ENCODE assay signal across 8 cellular contexts in genomic region chr19:48637449-48637947, GRCh38. TPM values are rescaled to one million over a fixed set of nuclear protein-coding genes. Genes with fewer than 3 reads are reported as not detected.
DNase-seq lines count a peak whose midpoint lies in the region; ATAC-seq and TF ChIP-seq lines count a peak whose summit lies in the region.

No MANE protein-coding gene starts in this region.

- ATAC-seq in HG03432 (IDR thresholded peaks at IDR 0.05; ENCODE audit: unreplicated experiment), result peak; percentile 75

- TF ChIP-seq CTCF in kidney epithelial cell (IDR thresholded peaks at IDR 0.05; ENCODE audit: insufficient read depth, low read length, poor library complexity, severe bottlenecking), result no peak

- peak overlapping the region; percentile 56 for H3K4me3 ChIP-seq in kidney epithelial cell (ENCODE audit: low read depth, low read length)

- DNase-seq in AG20443 (ENCODE audit: low spot score) (peak; percentile 94), GM19238 (ENCODE audit: insufficient read length, low spot score) (peak; percentile 94), NCI-H460 (ENCODE audit: extremely low read depth, low read depth) (peak; percentile 93), cerebellar nuclear complex (lab: John Stamatoyannopoulos, UW) (peak; percentile 97 to 99), kidney epithelial cell (ENCODE audit: low read depth) (peak; percentile 94)
- DNase-seq in activated CD4-positive, alpha-beta T cell treated with anti-CD3 and anti-CD28 coated beads for 1 hour, result peak; percentile 99
- DNase-seq in stimulated activated CD4-positive, alpha-beta T cell treated with anti-CD3 and anti-CD28 coated beads, Interleukin-15, amount 100 ng/mL, for 24 hours, result peak; percentile 99

- no peaks in the 10 kb centered on the region for H3K36me3 ChIP-seq in kidney epithelial cell (ENCODE audit: control insufficient read depth, insufficient read depth, low read length)

- peaks cover 3% of the 10 kb centered on the region for H3K27me3 ChIP-seq in kidney epithelial cell (ENCODE audit: control insufficient read depth, insufficient read depth, low read length)

RNA-seq across cellular contexts. Expression of gene DBP, which starts 0.3 kb away (rescaled TPM):
- total RNA-seq in NCI-H460 (2014; rRNA removed; shearing (Covaris generic)), result 3.0 and 3.5 TPM in 2 replicates
- 2.1 and 2.6 TPM in 2 replicates for polyA plus RNA-seq in NCI-H460 (2014; cell fraction: nucleus; rRNA removed)
- 1.6 and 3.4 TPM in 2 replicates for total RNA-seq in kidney epithelial cell

RNA-seq across cellular contexts. Expression of gene CA11, which starts 8.5 kb away (rescaled TPM):
- 3.3 and 4.3 TPM in 2 replicates for total RNA-seq in NCI-H460 (2014; rRNA removed; shearing (Covaris generic))
- polyA plus RNA-seq in NCI-H460 (2014; cell fraction: nucleus; rRNA removed), result 1.7 and 3.2 TPM in 2 replicates
- 1.1 and 1.7 TPM in 2 replicates for total RNA-seq in kidney epithelial cell

RNA-seq across cellular contexts. Expression of gene SPHK2, which starts 18.2 kb away (rescaled TPM):
- 6.7 and 6.9 TPM in 2 replicates for total RNA-seq in NCI-H460 (2014; rRNA removed; shearing (Covaris generic))
- polyA plus RNA-seq in NCI-H460 (2014; cell fraction: nucleus; rRNA removed), result 15.3 and 18.8 TPM in 2 replicates
- total RNA-seq in kidney epithelial cell, result 27.9 and 30.3 TPM in 2 replicates

RNA-seq across cellular contexts. Expression of gene RPL18, which starts 18.5 kb away (rescaled TPM):
- total RNA-seq in NCI-H460 (2014; rRNA removed; shearing (Covaris generic)), result 1,411 and 1,488 TPM in 2 replicates
- polyA plus RNA-seq in NCI-H460 (2014; cell fraction: nucleus; rRNA removed), result 1,943 and 2,733 TPM in 2 replicates
- total RNA-seq in kidney epithelial cell, result 2,979 and 3,293 TPM in 2 replicates

RNA-seq across cellular contexts. Expression of gene FAM83E, which starts 22.6 kb away (rescaled TPM):
- total RNA-seq in NCI-H460 (2014; rRNA removed; shearing (Covaris generic)), result 0.57 TPM in 1 of 2 replicates, not detected in the other
- 0.14 TPM in 1 of 2 replicates, not detected in the other for polyA plus RNA-seq in NCI-H460 (2014; cell fraction: nucleus; rRNA removed)
- total RNA-seq in kidney epithelial cell, result 0.25 and 2.3 TPM in 2 replicates

Comparison
In these comparisons a context has a peak if more than half of its experiments do, and no peak if none do; other contexts are left out.
1. Peak in every context shown above with its lines: DNase-seq, ATAC-seq and H3K4me3 ChIP-seq.